16 cellular contexts compared by ENCODE assay signal in the genomic region with DNA sequence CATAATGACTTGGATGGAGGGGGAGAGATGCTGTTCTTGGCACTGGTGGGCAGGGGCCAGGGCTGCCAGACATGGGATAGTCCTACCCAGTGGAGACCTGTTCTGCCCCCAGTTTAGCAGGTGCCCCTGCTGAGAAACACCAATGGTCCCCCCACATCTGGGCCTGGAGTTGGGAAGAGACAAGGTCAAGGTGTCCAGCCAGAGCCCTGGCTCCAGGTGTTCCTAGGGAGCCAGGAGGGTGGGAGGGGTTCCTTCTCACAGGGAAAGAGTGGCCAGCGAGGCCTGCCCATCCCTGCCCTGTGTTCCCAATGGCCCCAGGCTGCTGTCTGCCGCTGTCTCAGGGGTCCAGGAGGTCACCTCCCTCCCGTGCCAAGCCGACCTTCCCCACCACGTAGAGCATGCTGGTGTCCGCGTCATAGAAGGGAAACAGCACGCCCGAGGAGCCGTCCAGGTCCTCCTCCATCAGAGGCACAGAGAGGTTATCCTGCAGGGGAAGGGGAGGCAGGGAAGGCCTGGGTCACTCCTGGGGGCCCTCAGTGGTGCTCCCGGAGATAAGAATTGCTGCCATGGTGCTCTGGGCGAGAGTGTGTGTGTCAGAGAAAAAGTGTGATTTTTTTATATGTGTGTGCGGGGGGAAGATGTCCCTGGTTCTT. TPM values are rescaled to one million over a fixed set of nuclear protein-coding genes. Genes with fewer than 3 reads are reported as not detected.
DNase-seq lines count a peak whose midpoint lies in the region; ATAC-seq, FAIRE-seq and TF ChIP-seq lines count a peak whose summit lies in the region.
"Had no signal": no experiment of that assay in that cellular context is flagged by ENCODE, and none has a peak within 500 bp of the region (broad histone marks: within the 10 kb centered on the region; RNA-seq: fewer than 3 reads in every experiment).

No MANE protein-coding gene starts in this region.

- DNase-seq in GM13976 (ENCODE audit: low spot score) (peak; percentile 15), H1 (ENCODE audit: low read depth in 1 of 2, low spot score in 2 of 2) (no peak), osteoblast (ENCODE audit: insufficient read length, low spot score, missing footprints) (peak; percentile 18), germinal center (ENCODE audit: low spot score) (no peak)
- DNase-seq: ACHN, GF-D8, H9, MG63, NCI-H1092 treated with DMSO at 0.1 percent for 48 hours, NCI-H1694 treated with DMSO at 0.1 percent for 48 hours, NCI-H69, PC-9 had no signal

- H2BK5ac ChIP-seq in H1 (ENCODE audit: low read depth, low read length), result no peak overlapping the region

- peak overlapping the region; percentile 59; the same call in 1 of the 2 replicates for H3K4me2 ChIP-seq in BLaER1
- H3K4me2 ChIP-seq in H1 (ENCODE audit: insufficient read depth in 1 of 2, low read depth in 2 of 2, low read length in 2 of 2), result no peak overlapping the region
- no peak overlapping the region for H3K4me2 ChIP-seq in osteoblast (ENCODE audit: insufficient read depth, low read length)
- H3K4me2 ChIP-seq: PC-9 had no signal

- no peak overlapping the region for H3K4ac ChIP-seq in H1 (replicated peaks; ENCODE audit: insufficient read length, low read depth, low read length)

- no peaks in the 10 kb centered on the region for H3K9me3 ChIP-seq in BLaER1
- no peaks in the 10 kb centered on the region for H3K9me3 ChIP-seq in H1 (ENCODE audit: insufficient read depth in 2 of 2, low read depth in 1 of 2, low read length in 1 of 2)
- H3K9me3 ChIP-seq in osteoblast (ENCODE audit: low read depth, low read length), result no peaks in the 10 kb centered on the region
- H3K9me3 ChIP-seq: MG63 had no signal

- H3K4me1 ChIP-seq in BLaER1 (peaks cover 61% of the 10 kb centered on the region), H1 (replicated peaks in 1 of 4; ENCODE audit: control insufficient read depth in 3 of 4, insufficient read depth in 4 of 4, low read length in 3 of 4) (peaks cover 0 to 11% (median 0%) of the 10 kb centered on the region in 4 experiments; a peak in 3 of 7 replicates), osteoblast (ENCODE audit: insufficient read depth, low read length) (no peaks in the 10 kb centered on the region)

- no peak for ATAC-seq in GM18909 (IDR thresholded peaks at IDR 0.05; ENCODE audit: poor library complexity, unreplicated experiment)
- no peak for ATAC-seq in GM18858 (IDR thresholded peaks at IDR 0.05; ENCODE audit: unreplicated experiment)
- ATAC-seq: Right ventricle myocardium inferior had no signal

- no peak overlapping the region for H3K18ac ChIP-seq in H1 (ENCODE audit: extremely low read depth, low read length)

- H4K8ac ChIP-seq in H1 (ENCODE audit: extremely low read depth, insufficient read depth, low read length), result peak overlapping the region; percentile 57; the same call in 1 of the 2 replicates

- no peak overlapping the region for H4K5ac ChIP-seq in H1 (ENCODE audit: insufficient read length, low read depth, low read length)

- H2BK120ac ChIP-seq in H1 (replicated peaks; ENCODE audit: low read depth, low read length), result no peak overlapping the region

- no peak overlapping the region for H3K23ac ChIP-seq in H1 (ENCODE audit: insufficient read length)

- H3K79me1 ChIP-seq in H1 (ENCODE audit: low read depth, low read length), result no peaks in the 10 kb centered on the region

- H3K79me2 ChIP-seq in H1 (ENCODE audit: control insufficient read depth in 1 of 2, insufficient read depth in 2 of 2, low read length in 2 of 2), result no peaks in the 10 kb centered on the region
- no peaks in the 10 kb centered on the region for H3K79me2 ChIP-seq in osteoblast (ENCODE audit: insufficient read depth, low read length)

- H2AK5ac ChIP-seq in H1 (ENCODE audit: low read depth, low read length), result no peak overlapping the region

- TF ChIP-seq RAD21 in H1 (IDR thresholded peaks at IDR 0.05 in 1 of 2, conservative IDR thresholded peaks at IDR 0.05 in 1 of 2; ENCODE audit: low read depth in 2 of 2, low read length in 2 of 2), result no peak

- TF ChIP-seq CTCF in GM13976 (IDR thresholded peaks at IDR 0.05; ENCODE audit: borderline replicate concordance, control extremely low read depth, extremely low read depth, insufficient read depth, missing control alignments) (no peak), H1 (IDR thresholded peaks at IDR 0.05; ENCODE audit: control extremely low read depth in 1 of 3, insufficient read depth in 1 of 3, low read depth in 1 of 3, low read length in 3 of 3) (no peak), osteoblast (IDR thresholded peaks at IDR 0.05; ENCODE audit: extremely low read depth, low read depth, low read length) (no peak)

- H3K56ac ChIP-seq in H1 (replicated peaks; ENCODE audit: insufficient read length, low read depth, low read length), result no peak overlapping the region

- H2BK15ac ChIP-seq in H1 (ENCODE audit: low read length), result no peak overlapping the region

- TF ChIP-seq EP300 in H1 (IDR thresholded peaks at IDR 0.05; ENCODE audit: borderline replicate concordance in 1 of 2, low read depth in 2 of 2, low read length in 2 of 2), result no peak

- H4K91ac ChIP-seq in H1 (replicated peaks; ENCODE audit: insufficient read length, low read length), result no peak overlapping the region

- no peak for FAIRE-seq in H1 (lab: Jason Lieb, UNC)

- H3K27ac ChIP-seq in BLaER1 (no peak overlapping the region), H1 (ENCODE audit: low read depth, low read length) (no peak overlapping the region), osteoblast (ENCODE audit: low read depth, low read length) (no peak overlapping the region)
- H3K27ac ChIP-seq: PC-9 had no signal

- TF ChIP-seq POLR2A in H1 (IDR thresholded peaks at IDR 0.05; ENCODE audit: control extremely low read depth in 1 of 2, low read depth in 2 of 2, low read length in 2 of 2), result no peak

- CTCF ChIA-PET in H1 (lab: Charles Lee; ENCODE audit: partially characterized antibody), result interaction anchor here (1.1 to 2.7 kb wide), 4 partner anchors 10 to 26 kb away, joined by 3 to 14 read pairs (median 5); no protein-coding TSS in a partner anchor

- H3K23me2 ChIP-seq in H1 (ENCODE audit: low read depth, low read length), result no peaks in the 10 kb centered on the region

- H2BK12ac ChIP-seq in H1 (ENCODE audit: low read depth, low read length), result no peak overlapping the region

- H3K4me3 ChIP-seq in BLaER1 (no peak overlapping the region), H1 (ENCODE audit: extremely low read depth in 1 of 4, insufficient read depth in 2 of 4, low read depth in 3 of 4, low read length in 4 of 4) (no peak overlapping the region), osteoblast (ENCODE audit: insufficient read depth, low read length) (no peak overlapping the region)
- H3K4me3 ChIP-seq: MG63, PC-9 had no signal

- H4K20me1 ChIP-seq in BLaER1 (no peaks in the 10 kb centered on the region), H1 (replicated peaks in 1 of 2; ENCODE audit: control insufficient read depth in 1 of 2, insufficient read depth in 2 of 2, low read length in 2 of 2) (peaks cover 0 to 5% of the 10 kb centered on the region in 2 experiments), osteoblast (ENCODE audit: insufficient read depth, low read length) (no peaks in the 10 kb centered on the region)

- POLR2A ChIA-PET in H1 (lab: Charles Lee; ENCODE audit: partially characterized antibody), result interaction anchor here (1.4 kb wide), 1 partner anchor 40 kb away, joined by 4 read pairs; no protein-coding TSS in a partner anchor

- in situ Hi-C loops in GM13976 (cut with MboI; ENCODE audit: low sequenced_read_pairs, unreplicated experiment), result no loop called here

- H3K27me3 ChIP-seq in BLaER1, result no peaks in the 10 kb centered on the region
- no peaks in the 10 kb centered on the region for H3K27me3 ChIP-seq in H1 (replicated peaks in 1 of 4; ENCODE audit: control insufficient read depth in 3 of 4, extremely low read depth in 1 of 4, insufficient read depth in 3 of 4, low read length in 3 of 4)
- H3K27me3 ChIP-seq in osteoblast (ENCODE audit: insufficient read depth, low read length), result peaks cover 4% of the 10 kb centered on the region
- H3K27me3 ChIP-seq: MG63 had no signal

- H2AFZ ChIP-seq in H1 (ENCODE audit: low read length) (no peak overlapping the region), osteoblast (ENCODE audit: low read length) (no peak overlapping the region)
- H2AFZ ChIP-seq: PC-9 had no signal

- WGBS in H1 (ENCODE audit: extremely low coverage in 1 of 2, insufficient coverage in 1 of 2, insufficient read length in 1 of 2, insufficient replicate concordance in 2 of 2, low coverage in 1 of 2, low lambda C conversion rate in 2 of 2, missing lambda C conversion rate in 1 of 2), 2 experiments, result 87% methylated on average over 12 of the region's 13 CpGs; no CpG with 5 or more reads in 1 of the 2 experiments

- H3K36me3 ChIP-seq in BLaER1, result no peaks in the 10 kb centered on the region
- peaks cover 0 to 8% (median 1%) of the 10 kb centered on the region in 4 experiments; a peak in 4 of 8 replicates for H3K36me3 ChIP-seq in H1 (ENCODE audit: control insufficient read depth in 2 of 4, insufficient read depth in 4 of 4, low read length in 3 of 4)
- H3K36me3 ChIP-seq in osteoblast (ENCODE audit: insufficient read depth, low read length), result no peaks in the 10 kb centered on the region
- H3K36me3 ChIP-seq: MG63 had no signal

- H3K14ac ChIP-seq in H1 (ENCODE audit: insufficient read length), result no peak overlapping the region

- H3K9ac ChIP-seq in BLaER1, result no peak overlapping the region
- H3K9ac ChIP-seq in H1 (replicated peaks in 1 of 4; ENCODE audit: extremely low read depth in 1 of 4, low read depth in 3 of 4, low read length in 3 of 4), result no peak overlapping the region

- H2BK20ac ChIP-seq in H1 (ENCODE audit: low read length), result no peak overlapping the region

TF ChIP-seq in H1, 55 proteins besides CTCF, POLR2A, EP300 and RAD21:
- TF ChIP-seq NRF1 (IDR thresholded peaks at IDR 0.05; ENCODE audit: low read depth, low read length) (no peak), SP4 (IDR thresholded peaks at IDR 0.05; ENCODE audit: low read length) (no peak), KDM5A (IDR thresholded peaks at IDR 0.05; ENCODE audit: low read length) (no peak)

RNA-seq across cellular contexts. Expression of gene TRIM14, which starts 11.7 kb away (rescaled TPM):
- total RNA-seq in H1 (2021; fragmentation: NEBNext Ultra II Directional; extraction: Animal tissue kit (Norgen Biotek cat#: 25700)), result 18.7 and 19.4 TPM in 2 replicates
- 9.2 and 13.0 TPM in 2 replicates for polyA plus RNA-seq in H1 (2011; rRNA removed)
- polyA plus RNA-seq in H1 (2011; cell fraction: cytosol; rRNA removed), result 12.3 TPM
- 16.2 TPM for polyA plus RNA-seq in H1 (2011; cell fraction: nucleus; rRNA removed)
- polyA plus RNA-seq in H1 (2012, experiment 1 of 2), result 9.8 to 12.0 TPM (median 10.9 TPM) in 4 replicates
- polyA plus RNA-seq in H1 (2012, experiment 2 of 2), result 7.7 TPM
- polyA plus RNA-seq in H1 (2013, experiment 1 of 2), result 10.8 TPM
- polyA plus RNA-seq in H1 (2013, experiment 2 of 2), result 10.3 TPM
- polyA minus RNA-seq in H1 (2011; rRNA and poly(A)+ RNA removed), result 7.6 and 7.7 TPM in 2 replicates
- polyA minus RNA-seq in H1 (2011; cell fraction: cytosol; rRNA and poly(A)+ RNA removed), result 10.1 TPM
- polyA minus RNA-seq in H1 (2011; cell fraction: nucleus; rRNA and poly(A)+ RNA removed), result 7.6 TPM
- total RNA-seq in osteoblast, result 0.59 and 1.1 TPM in 2 replicates

Comparison
In these comparisons a context has a peak if more than half of its experiments do, and no peak if none do; other contexts are left out.
1. DNase-seq: peak in GM13976 (single experiment) and osteoblast (single experiment); none in H1 (0 of 2) and germinal center (single experiment).